Comparison of ENCODE assay signal across 10 cellular contexts in genomic region chr1:156130578-156130942, GRCh38. TPM values are rescaled to one million over a fixed set of nuclear protein-coding genes. Genes with fewer than 3 reads are reported as not detected.
DNase-seq lines count a peak whose midpoint lies in the region; ATAC-seq and TF ChIP-seq lines count a peak whose summit lies in the region.
"Had no signal": no experiment of that assay in that cellular context is flagged by ENCODE, and none has a peak within 500 bp of the region (broad histone marks: within the 10 kb centered on the region; RNA-seq: fewer than 3 reads in every experiment).

No MANE protein-coding gene starts in this region.

- H4K20me1 ChIP-seq in mammary epithelial cell (ENCODE audit: insufficient read depth, low read length) = no peaks in the 10 kb centered on the region

- TF ChIP-seq CTCF in mammary epithelial cell (conservative IDR thresholded peaks at IDR 0.05 in 1 of 2, IDR thresholded peaks at IDR 0.05 in 1 of 2; ENCODE audit: extremely low read depth in 1 of 2, insufficient read depth in 1 of 2, low read depth in 1 of 2, low read length in 2 of 2) (no peak), lower lobe of right lung (IDR thresholded peaks at IDR 0.05) (peak; percentile 16), stomach (IDR thresholded peaks at IDR 0.05) (no peak)

- DNase-seq in mammary epithelial cell = no peak
- DNase-seq in lower lobe of right lung = no peak
- no peak for DNase-seq in stomach
- no peak for DNase-seq in activated T-cell treated with anti-CD3 and anti-CD28 coated beads, Interleukin-2, amount 50 U/mL, for 48 hours
- no peak for DNase-seq in middle frontal gyrus (ENCODE audit: extremely low spot score, low spot score)
- DNase-seq in Ammon's horn (ENCODE audit: low spot score) = no peak

- intact Hi-C loops in mammary epithelial cell (cut with micrococcal nuclease) = loop anchor here (1.0 to 5.0 kb wide), 5 partner anchors 16 to 192 kb away; partner anchors contain the start of gene LMNA
- intact Hi-C loops in lower lobe of right lung (cut with DNase I) = loop anchor here (5.0 kb wide), 1 partner anchor 33 kb away; no protein-coding TSS in a partner anchor
- intact Hi-C loops in stomach (cut with DNase I; ENCODE audit: low total_unique reads) = loop anchor here (5.0 kb wide), 1 partner anchor 33 kb away; no protein-coding TSS in a partner anchor

- H3K4me1 ChIP-seq in HUES6 (ENCODE audit: control insufficient read depth, insufficient read depth, low read length) (peaks cover 37% of the 10 kb centered on the region), mammary epithelial cell (ENCODE audit: insufficient read depth, low read length) (peaks cover 49% of the 10 kb centered on the region), lower lobe of right lung (peaks cover 53% of the 10 kb centered on the region), stomach (peaks cover 51 to 68% (median 53%) of the 10 kb centered on the region in 4 donors)

- in situ Hi-C loops in mammary epithelial cell (cut with MboI; ENCODE audit: low sequenced_read_pairs in 2 of 2) = loop anchor here (5.0 kb wide), 2 partner anchors 33 to 38 kb away; no protein-coding TSS in a partner anchor

- H3K36me3 ChIP-seq in HUES6 (ENCODE audit: control insufficient read depth, insufficient read depth, low read length) = peaks cover 37% of the 10 kb centered on the region
- H3K36me3 ChIP-seq in mammary epithelial cell (ENCODE audit: insufficient read depth, low read length) = peaks cover 41% of the 10 kb centered on the region
- peaks cover 56% of the 10 kb centered on the region for H3K36me3 ChIP-seq in lower lobe of right lung
- H3K36me3 ChIP-seq in stomach = peaks cover 51 to 53% (median 52%) of the 10 kb centered on the region in 4 donors

- BruUV-seq in mammary epithelial cell (replicated peaks; lab: Mats Ljungman, UMichigan) = no TSS peak

- H3K9ac ChIP-seq in HUES6 (ENCODE audit: low read length) (no peak overlapping the region), mammary epithelial cell (ENCODE audit: insufficient read depth, low read length) (peak overlapping the region; percentile 74)

- no peak for TF ChIP-seq POLR2A in stomach (IDR thresholded peaks at IDR 0.05)

- WGBS in mammary epithelial cell (ENCODE audit: low coverage, missing lambda C conversion rate) = 48% methylated on average over 6 of the region's 6 CpGs
- 50 to 80% (median 77%) methylated on average over 2 to 6 of the region's 6 CpGs for WGBS in stomach, 5 donors

- ATAC-seq in lower lobe of right lung (peak in 1 of 2 donors; percentile 2), HG02759 (IDR thresholded peaks at IDR 0.05; ENCODE audit: unreplicated experiment) (no peak)
- ATAC-seq: stimulated activated naive CD8-positive, alpha-beta T cell treated with anti-CD3 and anti-CD28 coated beads, Interleukin-15, Interleukin-2, amounts not matched to agents 100 U/mL and 50 U/mL, for 24 hours had no signal

- CTCF ChIA-PET in mammary epithelial cell (lab: Charles Lee; ENCODE audit: low non-redundant PET) = interaction anchor here (0.6 to 1.1 kb wide), 2 partner anchors 14 to 34 kb away, joined by 3 to 8 read pairs; no protein-coding TSS in a partner anchor

- peaks cover 81% of the 10 kb centered on the region for H3K79me2 ChIP-seq in mammary epithelial cell (ENCODE audit: insufficient read depth, low read length)

- no peak overlapping the region for H2AFZ ChIP-seq in mammary epithelial cell (ENCODE audit: low read depth, low read length)

- H3K4me3 ChIP-seq in HUES6 (ENCODE audit: low read depth, low read length) (no peak overlapping the region), mammary epithelial cell (replicated peaks in 1 of 3; ENCODE audit: insufficient read depth in 1 of 3, low read depth in 2 of 3, low read length in 3 of 3) (no peak overlapping the region), lower lobe of right lung (no peak overlapping the region), stomach (peak overlapping the region in 1 of 4 donors; percentile 7)
- H3K4me3 ChIP-seq: SJCRH30 had no signal

- dilution Hi-C loops in mammary epithelial cell (cut with HindIII; ENCODE audit: low sequenced_read_pairs) = loop anchor here (5.0 kb wide), 1 partner anchor 37 kb away; no protein-coding TSS in a partner anchor

- H3K9me3 ChIP-seq in HUES6 (ENCODE audit: control insufficient read depth, insufficient read depth, low read depth, low read length) (no peaks in the 10 kb centered on the region), mammary epithelial cell (replicated peaks; ENCODE audit: insufficient read depth, low read length) (no peaks in the 10 kb centered on the region), lower lobe of right lung (no peaks in the 10 kb centered on the region), stomach (no peaks in the 10 kb centered on the region)
- H3K9me3 ChIP-seq: SJCRH30 had no signal

- H3K4me2 ChIP-seq in mammary epithelial cell (ENCODE audit: insufficient read depth, low read depth, low read length) = peak overlapping the region; percentile 37

- H3K27me3 ChIP-seq in HUES6 (ENCODE audit: control insufficient read depth, insufficient read depth, low read length) (no peaks in the 10 kb centered on the region), mammary epithelial cell (ENCODE audit: insufficient read depth, low read length) (no peaks in the 10 kb centered on the region), lower lobe of right lung (ENCODE audit: low read depth) (no peaks in the 10 kb centered on the region), stomach (no peaks in the 10 kb centered on the region)
- H3K27me3 ChIP-seq: SJCRH30 had no signal

- H3K27ac ChIP-seq in HUES6 (ENCODE audit: low read depth, low read length) = 0 out of 2 replicates have a peak overlapping the region, but pooled peaks have one; percentile 13
- peak overlapping the region; percentile 95 for H3K27ac ChIP-seq in mammary epithelial cell (ENCODE audit: insufficient read depth, low read depth, low read length)
- H3K27ac ChIP-seq in lower lobe of right lung = peak overlapping the region; percentile 99
- H3K27ac ChIP-seq in stomach = peak overlapping the region; percentile 22 to 99 (median 93)

- TF ChIP-seq EP300 in stomach (IDR thresholded peaks at IDR 0.05) = no peak

RNA-seq across cellular contexts. Expression of gene LMNA, which starts 16.0 kb away (rescaled TPM):
- 100 to 1,000 TPM; 389 to 797 TPM for total RNA-seq in mammary epithelial cell
- polyA plus RNA-seq in mammary epithelial cell = 759 TPM
- 852 TPM for polyA minus RNA-seq in mammary epithelial cell
- 235 TPM for total RNA-seq in lower lobe of right lung
- 100 to 1,000 TPM in 4 of 5 donors, 10 to 100 TPM in 1; 53.1 to 630 (median 318) TPM for total RNA-seq in stomach
- polyA plus RNA-seq in stomach = 100 to 1,000 TPM; 108 to 201 (median 132) TPM

RNA-seq across cellular contexts. Expression of gene SEMA4A, which starts 22.8 kb away (rescaled TPM):
- total RNA-seq in mammary epithelial cell = 10 to 100 TPM in 1 of 2 donors, 1 to 10 TPM in 1; 3.5 to 10.6 TPM
- 6.7 TPM for polyA plus RNA-seq in mammary epithelial cell
- polyA minus RNA-seq in mammary epithelial cell = 13.4 TPM
- total RNA-seq in lower lobe of right lung = 28.9 TPM
- total RNA-seq in stomach = 10 to 100 TPM in 2 of 5 donors, 1 to 10 TPM in 3; 2.6 to 23.3 (median 8.5) TPM
- 10 to 100 TPM in 1 of 3 donors, 1 to 10 TPM in 2; 4.1 to 13.9 (median 4.7) TPM for polyA plus RNA-seq in stomach

RNA-seq across cellular contexts. Expression of gene MEX3A, which starts 48.3 kb away (rescaled TPM):
- total RNA-seq in mammary epithelial cell (1 to 10 TPM; 1.9 to 2.5 TPM), lower lobe of right lung (0.74 TPM), stomach (10 to 100 TPM in 1 of 5 donors, 1 to 10 TPM in 2, not detected in 2; 1.5 to 11.0 (median 1.6) TPM)
- polyA plus RNA-seq in mammary epithelial cell (1.3 TPM), stomach (1 to 10 TPM in 1 of 3 donors, under 1 TPM in 1, not detected in 1; 0.25 to 1.1 TPM)
- polyA minus RNA-seq in mammary epithelial cell = 1.2 TPM

Comparison
In these comparisons a context has a peak if more than half of its experiments do, and no peak if none do; other contexts are left out.
1. H3K27ac ChIP-seq: peak in every context shown above with its lines; median percentile 99 in lower lobe of right lung; 95 in mammary epithelial cell; 93 in stomach; 13 in HUES6.